In genomic region chr18:47163241-47163640, GRCh38 we compare ENCODE assay signal across 10 cellular contexts. TPM values are rescaled to one million over a fixed set of nuclear protein-coding genes. Genes with fewer than 3 reads are reported as not detected.
A peak's percentile ranks its signal among the peaks of the same experiment; 100 is the strongest.
DNase-seq lines count a peak whose midpoint lies in the region; ATAC-seq, FAIRE-seq and TF ChIP-seq lines count a peak whose summit lies in the region.
"Had no signal": no experiment of that assay in that cellular context is flagged by ENCODE, and none has a peak within 500 bp of the region (broad histone marks: within the 10 kb centered on the region; RNA-seq: fewer than 3 reads in every experiment).

No MANE protein-coding gene starts in this region.

- FAIRE-seq in D721Med (lab: Jason Lieb, UNC): peak; percentile 48

- H3K27ac ChIP-seq in thyroid gland: no peak overlapping the region
- H3K27ac ChIP-seq: parathyroid adenoma, PC-9 had no signal

- H3K9me3 ChIP-seq in thyroid gland: no peaks in the 10 kb centered on the region

- ATAC-seq in GM19463 (IDR thresholded peaks at IDR 0.05; ENCODE audit: unreplicated experiment): peak; percentile 79
- peak; percentile 90 for ATAC-seq in HG03175 (IDR thresholded peaks at IDR 0.05; ENCODE audit: unreplicated experiment)

- TF ChIP-seq CTCF in D721Med (IDR thresholded peaks at IDR 0.05; ENCODE audit: insufficient read depth, missing control alignments) (no peak), choroid plexus epithelial cell (conservative IDR thresholded peaks at IDR 0.05; ENCODE audit: low read depth, low read length) (no peak), thyroid gland (IDR thresholded peaks at IDR 0.05) (no peak)

- WGBS in thyroid gland, 2 donors: 79 to 89% methylated on average over 5 of the region's 5 CpGs

- TF ChIP-seq POLR2A in thyroid gland (IDR thresholded peaks at IDR 0.05): no peak

- no peaks in the 10 kb centered on the region for H3K36me3 ChIP-seq in thyroid gland

- H3K27me3 ChIP-seq in thyroid gland: no peaks in the 10 kb centered on the region

- H3K4me3 ChIP-seq in choroid plexus epithelial cell (ENCODE audit: low read depth, low read length) (peak overlapping the region; percentile 18), thyroid gland (replicated peaks in 1 of 3) (no peak overlapping the region)
- H3K4me3 ChIP-seq: PC-9 had no signal

- intact Hi-C loops in thyroid gland (cut with DNase I): no loop called here

- DNase-seq in D721Med (ENCODE audit: insufficient read length, low spot score): no peak
- peak; percentile 81 for DNase-seq in choroid plexus epithelial cell (ENCODE audit: low read depth)
- no peak for DNase-seq in thyroid gland
- no peak for DNase-seq in AML-193 (lab: John Stamatoyannopoulos, UW)
- DNase-seq in DMS153 (lab: John Stamatoyannopoulos, UW): no peak
- DNase-seq in NCI-H1694 treated with DMSO at 0.1 percent for 48 hours (lab: John Stamatoyannopoulos, UW): no peak
- DNase-seq: PC-9 had no signal

- no peaks in the 10 kb centered on the region for H3K4me1 ChIP-seq in thyroid gland
- H3K4me1 ChIP-seq: parathyroid adenoma had no signal

RNA-seq across cellular contexts. Expression of gene IER3IP1, which starts 12.9 kb away (rescaled TPM):
- total RNA-seq in thyroid gland: 10 to 100 TPM; 13.2 to 17.6 (median 14.3) TPM

RNA-seq across cellular contexts. Expression of gene HDHD2, which starts 12.9 kb away (rescaled TPM):
- total RNA-seq in thyroid gland: 100 to 1,000 TPM in 1 of 4 donors, 10 to 100 TPM in 3; 39.8 to 114 (median 54.6) TPM
